ENCODE assay signal across 16 cellular contexts in genomic region chr6:39077882-39078594, GRCh38. TPM values are rescaled to one million over a fixed set of nuclear protein-coding genes. Genes with fewer than 3 reads are reported as not detected.
DNase-seq lines count a peak whose midpoint lies in the region; ATAC-seq and TF ChIP-seq lines count a peak whose summit lies in the region.
"Had no signal": no experiment of that assay in that cellular context is flagged by ENCODE, and none has a peak within 500 bp of the region (broad histone marks: within the 10 kb centered on the region; RNA-seq: fewer than 3 reads in every experiment).

No MANE protein-coding gene starts in this region.

- H3K9ac ChIP-seq in H9 (ENCODE audit: extremely low read depth, insufficient read length, low read length): no peak overlapping the region

- H2BK20ac ChIP-seq in H9 (ENCODE audit: low read depth, low read length, poor library complexity, severe bottlenecking): no peak overlapping the region

- H2BK120ac ChIP-seq in H9 (ENCODE audit: low read depth, low read length, poor library complexity, severe bottlenecking): no peak overlapping the region

- H2BK15ac ChIP-seq in H9 (ENCODE audit: low read depth, low read length): no peak overlapping the region

- no peak overlapping the region for H2BK12ac ChIP-seq in H9 (ENCODE audit: insufficient read length, low read depth, low read length)

- no peaks in the 10 kb centered on the region for H4K20me1 ChIP-seq in H9 (ENCODE audit: control insufficient read depth, insufficient read depth, insufficient read length)

- no peak overlapping the region for H4K91ac ChIP-seq in H9 (ENCODE audit: insufficient read length, low read depth, low read length)

- H3K4me1 ChIP-seq in right atrium auricular region (no peaks in the 10 kb centered on the region), H9 (ENCODE audit: insufficient read depth, low read length) (no peaks in the 10 kb centered on the region), vagina (no peaks in the 10 kb centered on the region)

- no peak for TF ChIP-seq CTCF in right atrium auricular region (IDR thresholded peaks at IDR 0.05)
- no peak for TF ChIP-seq CTCF in H9 (conservative IDR thresholded peaks at IDR 0.05)
- TF ChIP-seq CTCF in vagina (IDR thresholded peaks at IDR 0.05): no peak

- no peaks in the 10 kb centered on the region for H3K36me3 Mint-ChIP-seq in H9 (ENCODE audit: insufficient read depth in 1 of 3, low read depth in 3 of 3)
- H3K36me3 Mint-ChIP-seq: CD14-positive monocyte; CD8-positive, alpha-beta T cell had no signal

- H3K79me1 ChIP-seq in H9 (ENCODE audit: insufficient read depth, low read depth, low read length, poor library complexity, severe bottlenecking): no peaks in the 10 kb centered on the region

- no peak overlapping the region; a peak in 1 of 7 replicates for H3K27ac Mint-ChIP-seq in H9
- H3K27ac Mint-ChIP-seq: CD8-positive, alpha-beta T cell had no signal

- H3K23me2 ChIP-seq in H9 (ENCODE audit: insufficient read length, low read depth, low read length, poor library complexity, severe bottlenecking): no peaks in the 10 kb centered on the region

- no peak overlapping the region for H4K5ac ChIP-seq in H9 (ENCODE audit: insufficient read length, low read depth, low read length)

- peaks cover 17% of the 10 kb centered on the region for H3K27me3 Mint-ChIP-seq in H9 (ENCODE audit: low read depth)

- no peak overlapping the region for H3K4me3 Mint-ChIP-seq in H9
- H3K4me3 Mint-ChIP-seq: CD14-positive monocyte; CD8-positive, alpha-beta T cell had no signal

- intact Hi-C loops in Right ventricle myocardium inferior (cut with DNase I) (no loop called here), vagina (cut with DNase I) (no loop called here)

- H3K4me3 ChIP-seq in right atrium auricular region (no peak overlapping the region), vagina (no peak overlapping the region)

- H3K18ac ChIP-seq in H9 (ENCODE audit: insufficient read length, low read depth, low read length): no peak overlapping the region

- no peak overlapping the region for H2BK5ac ChIP-seq in H9 (ENCODE audit: insufficient read length, low read length)

- no peak overlapping the region for H3T11ph ChIP-seq in H9 (ENCODE audit: low read length)

- H3K4me2 ChIP-seq in H9 (ENCODE audit: insufficient read depth, insufficient read length, low read length): no peak overlapping the region

- peaks cover 16 to 20% of the 10 kb centered on the region in 2 experiments; a peak in 3 of 4 replicates for H3K4me1 Mint-ChIP-seq in H9
- H3K4me1 Mint-ChIP-seq: CD14-positive monocyte had no signal

- H3K27me3 ChIP-seq in right atrium auricular region (no peaks in the 10 kb centered on the region), H9 (ENCODE audit: insufficient read depth, low read length) (no peaks in the 10 kb centered on the region), vagina (no peaks in the 10 kb centered on the region)

- no peak overlapping the region for H3K4ac ChIP-seq in H9 (ENCODE audit: low read depth, low read length)

- H3K9me3 Mint-ChIP-seq in H9: no peaks in the 10 kb centered on the region
- H3K9me3 Mint-ChIP-seq: CD8-positive, alpha-beta T cell had no signal

- H4K8ac ChIP-seq in H9 (replicated peaks; ENCODE audit: insufficient read length, low read depth, low read length): no peak overlapping the region

- no peak overlapping the region for H2AK5ac ChIP-seq in H9 (ENCODE audit: insufficient read length, low read length)

- DNase-seq in right atrium auricular region (ENCODE audit: low spot score): peak; percentile 23
- no peak for DNase-seq in Right ventricle myocardium inferior (ENCODE audit: missing footprints)
- DNase-seq in H9: peak; percentile 9
- DNase-seq in islet precursor cell: peak; percentile 12
- DNase-seq in vagina (ENCODE audit: extremely low spot score in 2 of 2): peak; percentile 71 to 77
- DNase-seq in GOT3 (lab: John Stamatoyannopoulos, UW): no peak
- DNase-seq: COR-L47, DMS153, DND-41, GDM1 had no signal

- H3K56ac ChIP-seq in H9 (ENCODE audit: insufficient read length, low read depth, low read length): no peak overlapping the region

- no CpG with 5 or more reads among the region's 11 CpGs for WGBS in H9 (ENCODE audit: extremely low coverage, insufficient read length, low lambda C conversion rate)

- no peak overlapping the region for H3K14ac ChIP-seq in H9 (ENCODE audit: insufficient read depth, low read length)

- H3K9me3 ChIP-seq in right atrium auricular region: no peaks in the 10 kb centered on the region
- H3K9me3 ChIP-seq in H9 (ENCODE audit: control insufficient read depth, low read depth, low read length): no peaks in the 10 kb centered on the region
- H3K9me3 ChIP-seq in vagina: no peaks in the 10 kb centered on the region

- H3K23ac ChIP-seq in H9 (ENCODE audit: insufficient read length, low read depth, low read length): no peak overlapping the region

- no peak overlapping the region for H2AFZ ChIP-seq in H9 (ENCODE audit: low read length)

- H3K27ac ChIP-seq in right atrium auricular region (no peak overlapping the region), H9 (ENCODE audit: insufficient read length, low read depth, low read length) (no peak overlapping the region), vagina (no peak overlapping the region)

- ATAC-seq in Right ventricle myocardium inferior (no peak), GM19328 (IDR thresholded peaks at IDR 0.05; ENCODE audit: unreplicated experiment) (no peak)
- ATAC-seq: CD8-positive, alpha-beta T cell; HCT116; HepG2 had no signal

- H3K79me2 ChIP-seq in H9 (ENCODE audit: insufficient read depth, low read length): no peaks in the 10 kb centered on the region

- no peaks in the 10 kb centered on the region for H3K36me3 ChIP-seq in right atrium auricular region
- H3K36me3 ChIP-seq in vagina: no peaks in the 10 kb centered on the region

- TF ChIP-seq POLR2A in vagina (IDR thresholded peaks at IDR 0.05): no peak

RNA-seq across cellular contexts. Expression of gene GLP1R, which starts 29.5 kb away (rescaled TPM):
- total RNA-seq in right atrium auricular region: 1 to 10 TPM; 1.9 to 5.8 TPM
- 6.8 TPM for total RNA-seq in Right ventricle myocardium inferior
- total RNA-seq in H9 (2021): 0.85 and 1.0 TPM in 2 replicates
- total RNA-seq in vagina: not detected
- total RNA-seq: A673; CD8-positive, alpha-beta T cell; HepG2 had no signal

RNA-seq across cellular contexts. Expression of gene SAYSD1, which starts 36.9 kb away (rescaled TPM):
- total RNA-seq in right atrium auricular region (10 to 100 TPM; 10.3 to 10.5 TPM), Right ventricle myocardium inferior (11.8 TPM), H9 (2021) (9.4 and 9.6 TPM in 2 replicates), vagina (10.6 TPM)

Comparison
In these comparisons a context has a peak if more than half of its experiments do, and no peak if none do; other contexts are left out.
1. DNase-seq: peak in right atrium auricular region (single experiment), H9 (single experiment), islet precursor cell (single experiment) and vagina (2 of 2); none in Right ventricle myocardium inferior (single experiment) and GOT3 (single experiment).